In the genomic region with DNA sequence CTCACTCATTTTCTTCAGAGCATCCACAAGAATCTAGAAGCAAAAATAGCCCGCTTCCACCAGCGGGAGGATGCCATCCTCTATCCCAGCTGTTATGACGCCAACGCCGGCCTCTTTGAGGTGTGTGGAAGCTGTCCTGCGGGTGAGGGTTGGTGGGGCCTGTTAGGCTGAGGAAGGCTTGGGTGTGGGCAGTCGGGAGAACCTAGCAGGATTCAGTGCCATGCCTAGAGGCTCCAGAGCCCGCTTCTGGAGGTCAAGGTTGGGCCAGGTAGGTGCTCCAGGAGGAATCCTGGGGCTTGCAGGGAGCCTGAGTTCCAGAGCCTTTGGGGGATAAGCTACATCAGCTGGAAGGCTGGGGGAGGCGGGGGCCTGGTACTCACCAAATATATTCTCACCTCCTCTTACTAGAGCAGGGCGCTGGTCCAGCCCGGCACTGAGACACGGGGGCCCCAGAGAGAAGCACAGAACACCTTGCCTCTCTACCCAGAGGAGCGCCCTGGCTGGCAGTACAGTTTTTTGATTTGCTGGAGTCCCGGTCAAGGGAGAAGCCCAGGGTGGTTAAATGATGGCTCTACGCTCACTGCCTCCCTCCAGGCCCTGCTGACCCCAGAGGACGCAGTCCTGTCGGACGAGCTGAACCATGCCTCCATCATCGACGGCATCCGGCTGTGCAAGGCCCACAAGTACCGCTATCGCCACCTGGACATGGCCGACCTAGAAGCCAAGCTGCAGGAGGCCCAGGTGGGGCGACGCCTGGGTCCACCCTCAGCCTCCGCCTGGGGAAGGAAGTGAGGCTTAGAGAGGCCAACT, we compare ENCODE assay signal across 1 cellular context.
TF ChIP-seq lines count a peak whose summit lies in the region.

No MANE protein-coding gene starts in this region.

TF ChIP-seq in K562, 482 proteins besides CTCF, POLR2A, EP300 and RAD21:
- TF ChIP-seq, protein P1, sequence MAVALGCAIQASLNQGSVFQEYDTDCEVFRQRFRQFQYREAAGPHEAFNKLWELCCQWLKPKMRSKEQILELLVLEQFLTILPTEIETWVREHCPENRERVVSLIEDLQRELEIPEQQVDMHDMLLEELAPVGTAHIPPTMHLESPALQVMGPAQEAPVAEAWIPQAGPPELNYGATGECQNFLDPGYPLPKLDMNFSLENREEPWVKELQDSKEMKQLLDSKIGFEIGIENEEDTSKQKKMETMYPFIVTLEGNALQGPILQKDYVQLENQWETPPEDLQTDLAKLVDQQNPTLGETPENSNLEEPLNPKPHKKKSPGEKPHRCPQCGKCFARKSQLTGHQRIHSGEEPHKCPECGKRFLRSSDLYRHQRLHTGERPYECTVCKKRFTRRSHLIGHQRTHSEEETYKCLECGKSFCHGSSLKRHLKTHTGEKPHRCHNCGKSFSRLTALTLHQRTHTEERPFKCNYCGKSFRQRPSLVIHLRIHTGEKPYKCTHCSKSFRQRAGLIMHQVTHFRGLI (CRISPR knock-in tag; IDR thresholded peaks at IDR 0.05): no peak
- TF ChIP-seq POLR2G (IDR thresholded peaks at IDR 0.05; ENCODE audit: low read depth, low read length) (0 out of 2 replicates have a peak, but pooled peaks have one; percentile 33), MTA1 (IDR thresholded peaks at IDR 0.05; ENCODE audit: borderline replicate concordance) (no peak), RBFOX2 (IDR thresholded peaks at IDR 0.05; ENCODE audit: low read depth, low read length) (peak; percentile 16; the same call in 1 of the 2 replicates), ETV5 (CRISPR knock-in tag; IDR thresholded peaks at IDR 0.05; ENCODE audit: low read depth) (no peak)
